In the genomic region with DNA sequence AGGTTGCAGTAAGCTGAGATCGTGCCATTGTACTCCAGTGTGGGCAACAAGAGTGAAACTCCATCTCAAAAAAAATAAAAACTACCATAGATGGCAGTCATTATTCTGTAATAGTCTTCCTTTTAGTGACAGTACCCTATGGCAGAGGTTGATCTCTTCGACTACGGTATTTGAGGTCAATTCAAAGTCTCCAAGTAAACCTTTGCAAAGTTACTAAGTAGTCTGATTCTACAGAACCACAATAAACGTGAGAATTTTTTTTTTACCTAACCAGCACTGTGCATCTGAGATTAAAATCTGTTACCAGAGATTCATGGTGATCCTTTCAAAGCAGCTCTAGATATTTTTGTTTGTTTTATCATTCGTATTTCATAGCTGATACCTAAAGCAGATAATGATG, we compare ENCODE assay signal across 16 cellular contexts.
DNase-seq lines count a peak whose midpoint lies in the region; ATAC-seq, FAIRE-seq and TF ChIP-seq lines count a peak whose summit lies in the region.
"Had no signal": no experiment of that assay in that cellular context is flagged by ENCODE, and none has a peak within 500 bp of the region (broad histone marks: within the 10 kb centered on the region; RNA-seq: fewer than 3 reads in every experiment).

No MANE protein-coding gene starts in this region.

- no peak for FAIRE-seq in K562 (lab: Jason Lieb, UNC)
- FAIRE-seq: H1, urothelium cell line had no signal

- DNase-seq in activated naive CD4-positive, alpha-beta T cell treated with anti-CD3 and anti-CD28 coated beads for 36 hours = no peak
- no peak for DNase-seq in activated naive CD4-positive, alpha-beta T cell treated with anti-CD3 and anti-CD28 coated beads, Interleukin-2, amount 50 U/mL, for 16 hours
- peak in 3 of 34 experiments; percentile 18 to 29 (median 24) for DNase-seq in T-cell
- no peak for DNase-seq in K562 (ENCODE audit: extremely low read depth in 1 of 4, low spot score in 3 of 4)
- no peak for DNase-seq in gastrocnemius medialis
- no peak for DNase-seq in SJCRH30
- DNase-seq in activated CD8-positive, alpha-beta memory T cell treated with anti-CD3 and anti-CD28 coated beads, Interleukin-2, amount 50 U/mL, for 48 hours = no peak
- no peak for DNase-seq in SK-N-DZ (ENCODE audit: low spot score)
- DNase-seq: COR-L47; NCI-H146; stimulated activated CD4-positive, alpha-beta T cell treated with anti-CD3 and anti-CD28 coated beads, Interleukin-1b, Interleukin-23, amount 100 ng/mL, for 48 hours had no signal

- ATAC-seq in T-cell (replicated peaks in 1 of 4) (peak; percentile 9 to 57 (median 23)), K562 (no peak), gastrocnemius medialis (no peak)
- ATAC-seq: esophagus mucosa, left lung had no signal

- POLR2A ChIA-PET in T-cell (lab: Charles Lee) (interaction anchor here (0.5 to 1.5 kb wide), 8 partner anchors 14 to 726 kb away, joined by 3 to 15 read pairs (median 3); no protein-coding TSS in a partner anchor), K562 (lab: Yijun Ruan, JAX) (interaction anchor here (0.6 to 7.8 kb wide), 3 partner anchors 18 to 94 kb away, joined by 3 to 110 read pairs (median 8); no protein-coding TSS in a partner anchor)

- peak overlapping the region; percentile 95 for H3K27ac Mint-ChIP-seq in activated naive CD4-positive, alpha-beta T cell treated with anti-CD3 and anti-CD28 coated beads for 36 hours
- H3K27ac Mint-ChIP-seq in T-cell = peak overlapping the region; percentile 98

- no peak for TF ChIP-seq RAD21 in K562 (CRISPR knock-in tag; conservative IDR thresholded peaks at IDR 0.05 in 1 of 2, IDR thresholded peaks at IDR 0.05 in 1 of 2)

- no peaks in the 10 kb centered on the region for H3K9me1 ChIP-seq in K562 (ENCODE audit: control insufficient read depth, insufficient read depth, low read length)

- no TSS peak for BruUV-seq in K562 (replicated peaks; lab: Mats Ljungman, UMichigan)

- 59% methylated on average over 5 of the region's 5 CpGs for WGBS in K562 (ENCODE audit: insufficient coverage, low coverage, missing lambda C conversion rate)

- peak overlapping the region; percentile 63 for H3K4me3 Mint-ChIP-seq in activated naive CD4-positive, alpha-beta T cell treated with anti-CD3 and anti-CD28 coated beads for 36 hours
- peak overlapping the region; percentile 54 to 91 (median 59) for H3K4me3 Mint-ChIP-seq in T-cell

- peaks cover 14 to 29% of the 10 kb centered on the region in 2 experiments for H3K4me1 ChIP-seq in K562 (replicated peaks in 1 of 2; ENCODE audit: control insufficient read depth in 2 of 2, insufficient read depth in 2 of 2, low read length in 2 of 2)
- peaks cover 14 to 22% of the 10 kb centered on the region in 2 donors for H3K4me1 ChIP-seq in gastrocnemius medialis
- H3K4me1 ChIP-seq in SJCRH30 = peaks cover 11% of the 10 kb centered on the region

- H3K27me3 Mint-ChIP-seq in activated naive CD4-positive, alpha-beta T cell treated with anti-CD3 and anti-CD28 coated beads for 36 hours (ENCODE audit: low read depth) = no peaks in the 10 kb centered on the region
- H3K27me3 Mint-ChIP-seq in T-cell = no peaks in the 10 kb centered on the region

- in situ Hi-C loops in K562 (cut with MboI) = loop anchor here (5.0 kb wide), 1 partner anchor 69 kb away; no protein-coding TSS in a partner anchor
- in situ Hi-C loops in gastrocnemius medialis (cut with MboI; ENCODE audit: low sequenced_read_pairs in 4 of 4) = loop anchor here in 2 of 4 donors (5.0 to 25.0 kb wide), 3 partner anchors 69 to 649 kb away; no protein-coding TSS in a partner anchor

- no peak overlapping the region for H3K9ac ChIP-seq in K562 (ENCODE audit: insufficient read depth in 1 of 2, low read depth in 2 of 2, low read length in 2 of 2)

- H3K27me3 ChIP-seq in K562 (ENCODE audit: control insufficient read depth in 2 of 2, insufficient read depth in 2 of 2, low read length in 2 of 2) (no peaks in the 10 kb centered on the region), gastrocnemius medialis (no peaks in the 10 kb centered on the region), SJCRH30 (no peaks in the 10 kb centered on the region)
- H3K27me3 ChIP-seq: cardiac muscle cell, left lung had no signal

- H3K27ac ChIP-seq in K562 (ENCODE audit: extremely low read depth, low read depth, low read length) (peak overlapping the region; percentile 0; the same call in 1 of the 3 replicates), gastrocnemius medialis (peak overlapping the region; percentile 97 to 99 (median 98)), SJCRH30 (no peak overlapping the region)
- H3K27ac ChIP-seq: cardiac muscle cell, left lung had no signal

- no peak for TF ChIP-seq EP300 in K562 (IDR thresholded peaks at IDR 0.05; ENCODE audit: low read length)

- H3K4me1 Mint-ChIP-seq in activated naive CD4-positive, alpha-beta T cell treated with anti-CD3 and anti-CD28 coated beads for 36 hours (ENCODE audit: low read depth) = peaks cover 52% of the 10 kb centered on the region
- peaks cover 51 to 67% (median 62%) of the 10 kb centered on the region in 3 donors for H3K4me1 Mint-ChIP-seq in T-cell

- peaks cover 32% of the 10 kb centered on the region for H3K79me2 ChIP-seq in K562 (ENCODE audit: control insufficient read depth, insufficient read depth, low read length)

- H3K9me3 ChIP-seq in K562 (replicated peaks; ENCODE audit: control insufficient read depth, insufficient read depth, low read depth, low read length) (no peaks in the 10 kb centered on the region), gastrocnemius medialis (no peaks in the 10 kb centered on the region), SJCRH30 (replicated peaks) (no peaks in the 10 kb centered on the region)
- H3K9me3 ChIP-seq: left lung had no signal

- H3K9me3 Mint-ChIP-seq in activated naive CD4-positive, alpha-beta T cell treated with anti-CD3 and anti-CD28 coated beads for 36 hours = no peaks in the 10 kb centered on the region
- no peaks in the 10 kb centered on the region for H3K9me3 Mint-ChIP-seq in T-cell

- peak overlapping the region; percentile 41; the same call in 1 of the 2 replicates for H2AFZ ChIP-seq in K562 (ENCODE audit: low read depth, low read length)

- intact Hi-C loops in activated naive CD4-positive, alpha-beta T cell treated with anti-CD3 and anti-CD28 coated beads for 36 hours (cut with micrococcal nuclease) = no loop called here
- intact Hi-C loops in K562 (cut with micrococcal nuclease) = loop anchor here (5.0 to 10.0 kb wide), 2 partner anchors 34 to 1779 kb away; no protein-coding TSS in a partner anchor
- intact Hi-C loops in gastrocnemius medialis (cut with DNase I; ENCODE audit: low total_unique reads) = no loop called here

- no peak for TF ChIP-seq CTCF in K562 (IDR thresholded peaks at IDR 0.05 in 2 of 3, conservative IDR thresholded peaks at IDR 0.05 in 1 of 3; ENCODE audit: insufficient read depth in 2 of 3, low read depth in 1 of 3, low read length in 3 of 3)
- no peak for TF ChIP-seq CTCF in gastrocnemius medialis (IDR thresholded peaks at IDR 0.05 in 4 of 5, conservative IDR thresholded peaks at IDR 0.05 in 1 of 5)

- H3K36me3 ChIP-seq in K562 (ENCODE audit: control insufficient read depth, insufficient read depth, low read length) (no peaks in the 10 kb centered on the region), gastrocnemius medialis (no peaks in the 10 kb centered on the region), SJCRH30 (no peaks in the 10 kb centered on the region)
- H3K36me3 ChIP-seq: cardiac muscle cell, left lung had no signal

- TF ChIP-seq POLR2A in K562 (conservative IDR thresholded peaks at IDR 0.05) (no peak), gastrocnemius medialis (IDR thresholded peaks at IDR 0.05) (no peak)

- H4K20me1 ChIP-seq in K562 (replicated peaks; ENCODE audit: control insufficient read depth, insufficient read depth, low read length) = no peaks in the 10 kb centered on the region

- CTCF ChIA-PET in activated naive CD4-positive, alpha-beta T cell treated with anti-CD3 and anti-CD28 coated beads for 36 hours (lab: Charles Lee) = interaction anchor here (0.7 to 1.5 kb wide), 7 partner anchors 9 to 111 kb away, joined by 3 to 15 read pairs (median 3); no protein-coding TSS in a partner anchor
- CTCF ChIA-PET in T-cell (lab: Charles Lee) (interaction anchor here in 1 of 2 donors (0.9 to 1.4 kb wide), 7 partner anchors 16 to 105 kb away, joined by 3 to 6 read pairs (median 4); a partner anchor contains a TSS), K562 (lab: Yijun Ruan, JAX; ENCODE audit: low intra/inter-chr PET ratio) (no interaction called here)

- H3K36me3 Mint-ChIP-seq in activated naive CD4-positive, alpha-beta T cell treated with anti-CD3 and anti-CD28 coated beads for 36 hours (ENCODE audit: low read depth) = peaks cover 1% of the 10 kb centered on the region
- no peaks in the 10 kb centered on the region for H3K36me3 Mint-ChIP-seq in T-cell

- no peak overlapping the region for H3K4me2 ChIP-seq in K562 (ENCODE audit: insufficient read depth, low read length)

- H3K4me3 ChIP-seq in K562 (no peak overlapping the region), gastrocnemius medialis (no peak overlapping the region), SJCRH30 (no peak overlapping the region)
- H3K4me3 ChIP-seq: cardiac muscle cell, left lung had no signal

TF ChIP-seq in K562, 482 proteins besides CTCF, POLR2A, EP300 and RAD21 (continues in another document):
- TF ChIP-seq ZNF212 (CRISPR knock-in tag; IDR thresholded peaks at IDR 0.05) (no peak), FUS (optimal IDR thresholded peaks at IDR 0.05; ENCODE audit: low read depth, low read length) (no peak), ZNF174 (CRISPR knock-in tag; IDR thresholded peaks at IDR 0.05) (no peak), TEAD1 (CRISPR knock-in tag; IDR thresholded peaks at IDR 0.05) (no peak)

Comparison
In these comparisons a context has a peak if more than half of its experiments do, and no peak if none do; other contexts are left out.
1. ATAC-seq: peak in T-cell (4 of 4); none in K562 (single experiment) and gastrocnemius medialis (0 of 2).